8 cellular contexts compared by ENCODE assay signal in genomic region chr10:22002531-22003110, GRCh38. TPM values are rescaled to one million over a fixed set of nuclear protein-coding genes. Genes with fewer than 3 reads are reported as not detected.
DNase-seq lines count a peak whose midpoint lies in the region; ATAC-seq and TF ChIP-seq lines count a peak whose summit lies in the region.

No MANE protein-coding gene starts in this region.

- H3K36me3 ChIP-seq in gastroesophageal sphincter (no peaks in the 10 kb centered on the region), ovary (no peaks in the 10 kb centered on the region)

- H3K4me3 Mint-ChIP-seq in activated CD8-positive, alpha-beta T cell treated with anti-CD3 and anti-CD28 coated beads, Interleukin-2, amount 10 ng/mL, durations not matched to agents 7 days and 5 days = peak overlapping the region; percentile 87

- no peaks in the 10 kb centered on the region for H3K27me3 ChIP-seq in gastroesophageal sphincter
- H3K27me3 ChIP-seq in ovary = no peaks in the 10 kb centered on the region

- H3K27ac ChIP-seq in gastroesophageal sphincter = peak overlapping the region; percentile 81 to 99 (median 97)
- H3K27ac ChIP-seq in ovary = peak overlapping the region; percentile 83 to 93

- H3K4me1 ChIP-seq in gastroesophageal sphincter = peaks cover 0 to 24% (median 5%) of the 10 kb centered on the region in 3 donors
- H3K4me1 ChIP-seq in ovary (ENCODE audit: insufficient read depth) = peaks cover 1% of the 10 kb centered on the region

- H3K9me3 ChIP-seq in gastroesophageal sphincter (no peaks in the 10 kb centered on the region), ovary (no peaks in the 10 kb centered on the region)

- TF ChIP-seq EP300 in gastroesophageal sphincter (IDR thresholded peaks at IDR 0.05) (no peak), ovary (IDR thresholded peaks at IDR 0.05) (no peak)

- peak overlapping the region; percentile 89 for H3K27ac Mint-ChIP-seq in activated CD8-positive, alpha-beta T cell treated with anti-CD3 and anti-CD28 coated beads, Interleukin-2, amount 10 ng/mL, durations not matched to agents 7 days and 5 days

- H3K4me1 Mint-ChIP-seq in activated CD8-positive, alpha-beta T cell treated with anti-CD3 and anti-CD28 coated beads, Interleukin-2, amount 10 ng/mL, durations not matched to agents 7 days and 5 days (ENCODE audit: low read depth) = peaks cover 41% of the 10 kb centered on the region

- peaks cover 4% of the 10 kb centered on the region for H3K36me3 Mint-ChIP-seq in activated CD8-positive, alpha-beta T cell treated with anti-CD3 and anti-CD28 coated beads, Interleukin-2, amount 10 ng/mL, durations not matched to agents 7 days and 5 days (ENCODE audit: low read depth)

- TF ChIP-seq CTCF in gastroesophageal sphincter (IDR thresholded peaks at IDR 0.05) = no peak
- TF ChIP-seq CTCF in ovary (IDR thresholded peaks at IDR 0.05) = no peak

- intact Hi-C loops in ovary (cut with DNase I) = loop anchor here in 2 of 4 donors (5.0 to 10.0 kb wide), 3 partner anchors 230 to 432 kb away; partner anchors contain the start of gene BMI1 (in 1 of the 2)

- ATAC-seq in GM21367 (IDR thresholded peaks at IDR 0.05; ENCODE audit: unreplicated experiment) (peak; percentile 4), HG03571 (IDR thresholded peaks at IDR 0.05; ENCODE audit: unreplicated experiment) (peak; percentile 13), gastroesophageal sphincter (peak; percentile 9)
- peak; percentile 25 for ATAC-seq in activated CD8-positive, alpha-beta T cell treated with anti-CD3 and anti-CD28 coated beads, Interleukin-2, amount 10 ng/mL, durations not matched to agents 7 days and 5 days

- H3K9me3 Mint-ChIP-seq in activated CD8-positive, alpha-beta T cell treated with anti-CD3 and anti-CD28 coated beads, Interleukin-2, amount 10 ng/mL, durations not matched to agents 7 days and 5 days (ENCODE audit: insufficient read depth) = peaks cover 11% of the 10 kb centered on the region

- POLR2A ChIA-PET in activated CD8-positive, alpha-beta T cell treated with anti-CD3 and anti-CD28 coated beads, Interleukin-2, amount 10 ng/mL, durations not matched to agents 7 days and 5 days (lab: Charles Lee) = interaction anchor here (0.6 to 2.2 kb wide), 5 partner anchors 9 to 541 kb away, joined by 3 to 17 read pairs (median 6); no protein-coding TSS in a partner anchor

- WGBS in gastroesophageal sphincter (ENCODE audit: low coverage in 1 of 2), 2 donors = 0 to 2% methylated on average over 4 to 10 of the region's 17 CpGs
- 0 to 1% (median 1%) methylated on average over 17 of the region's 17 CpGs for WGBS in ovary, 3 donors

- CTCF ChIA-PET in activated CD8-positive, alpha-beta T cell treated with anti-CD3 and anti-CD28 coated beads, Interleukin-2, amount 10 ng/mL, durations not matched to agents 7 days and 5 days (lab: Charles Lee) = interaction anchor here (0.5 to 3.2 kb wide), 8 partner anchors 9 to 986 kb away, joined by 3 to 24 read pairs (median 3); no protein-coding TSS in a partner anchor

- DNase-seq in GM03348 (ENCODE audit: low spot score) (peak; percentile 55), ovary (peak in 1 of 5 donors; percentile 18), NCI-H1694 treated with DMSO at 0.1 percent for 48 hours (lab: John Stamatoyannopoulos, UW) (no peak), NCI-H2081 treated with DMSO at 0.1 percent for 48 hours (lab: John Stamatoyannopoulos, UW) (no peak)
- no peak for DNase-seq in activated CD8-positive, alpha-beta T cell treated with anti-CD3 and anti-CD28 coated beads, Interleukin-2, amount 10 ng/mL, durations not matched to agents 7 days and 5 days

- H3K27me3 Mint-ChIP-seq in activated CD8-positive, alpha-beta T cell treated with anti-CD3 and anti-CD28 coated beads, Interleukin-2, amount 10 ng/mL, durations not matched to agents 7 days and 5 days (ENCODE audit: low read depth) = peaks cover 13% of the 10 kb centered on the region

- no peak for TF ChIP-seq POLR2A in gastroesophageal sphincter (IDR thresholded peaks at IDR 0.05)
- no peak for TF ChIP-seq POLR2A in ovary (IDR thresholded peaks at IDR 0.05)

- peak overlapping the region; percentile 55 to 89 for H3K4me3 ChIP-seq in gastroesophageal sphincter
- H3K4me3 ChIP-seq in ovary = peak overlapping the region; percentile 88

RNA-seq across cellular contexts. Expression of gene DNAJC1, which starts 0.9 kb away (rescaled TPM):
- total RNA-seq in activated CD8-positive, alpha-beta T cell treated with anti-CD3 and anti-CD28 coated beads, Interleukin-2, amount 10 ng/mL, durations not matched to agents 7 days and 5 days = 10 to 100 TPM; 21.4 to 22.4 TPM
- total RNA-seq in gastroesophageal sphincter (10 to 100 TPM; 40.8 to 87.0 (median 65.4) TPM), ovary (10 to 100 TPM; 18.8 to 62.7 (median 21.0) TPM)
- polyA plus RNA-seq in ovary = 10 to 100 TPM; 20.2 to 44.8 TPM
